Comparison of ENCODE assay signal across 26 cellular contexts in the genomic region with DNA sequence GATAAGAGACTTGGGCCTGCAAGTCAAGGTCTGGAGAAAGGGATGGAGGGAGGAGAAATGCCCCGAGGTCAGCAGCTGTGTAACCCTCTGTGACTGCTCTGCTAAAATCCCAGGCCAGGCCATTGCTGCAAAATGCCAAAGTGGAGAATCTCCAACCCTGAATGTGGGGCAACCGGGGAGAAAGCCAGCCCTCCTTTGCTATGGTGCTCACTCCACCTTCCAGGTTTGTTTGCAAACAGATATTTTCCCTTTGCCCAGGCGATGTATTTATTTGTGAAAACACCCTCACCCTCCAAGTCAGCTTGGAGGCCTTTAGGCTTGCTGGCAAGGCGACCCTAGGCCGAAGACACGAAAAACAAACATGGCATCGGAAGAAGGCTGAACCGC. TPM values are rescaled to one million over a fixed set of nuclear protein-coding genes. Genes with fewer than 3 reads are reported as not detected.
DNase-seq lines count a peak whose midpoint lies in the region; FAIRE-seq and TF ChIP-seq lines count a peak whose summit lies in the region.
"Had no signal": no experiment of that assay in that cellular context is flagged by ENCODE, and none has a peak within 500 bp of the region (broad histone marks: within the 10 kb centered on the region; RNA-seq: fewer than 3 reads in every experiment).

No MANE protein-coding gene starts in this region.

- no peak overlapping the region for H3K18ac ChIP-seq in mesenchymal stem cell (ENCODE audit: low read depth in 1 of 2, low read length in 2 of 2)

- TF ChIP-seq EP300 in esophagus muscularis mucosa (IDR thresholded peaks at IDR 0.05): no peak

- WGBS in esophagus muscularis mucosa: 32% methylated on average over 7 of the region's 8 CpGs
- WGBS in mesenchymal stem cell: 14% methylated on average over 8 of the region's 8 CpGs

- no peak overlapping the region for H3K4ac ChIP-seq in mesenchymal stem cell (ENCODE audit: low read depth in 1 of 2, low read length in 2 of 2)

- no peaks in the 10 kb centered on the region for H3K36me3 ChIP-seq in esophagus muscularis mucosa
- H3K36me3 ChIP-seq in mesenchymal stem cell (ENCODE audit: control insufficient read depth in 1 of 2, insufficient read depth in 2 of 2, low read depth in 1 of 2, low read length in 2 of 2): peaks cover 0 to 3% of the 10 kb centered on the region in 2 experiments
- H3K36me3 ChIP-seq in uterus: no peaks in the 10 kb centered on the region

- DNase-seq in AG04450 (ENCODE audit: low read depth, low spot score) (no peak), ELR (ENCODE audit: low read depth) (peak; percentile 32), esophagus muscularis mucosa (ENCODE audit: extremely low spot score) (no peak), mesenchymal stem cell (no peak), urothelium cell line (ENCODE audit: low spot score) (no peak), uterus (no peak), DMS114 treated with DMSO at 0.1 percent for 48 hours (lab: John Stamatoyannopoulos, UW; ENCODE audit: unreplicated experiment) (no peak)
- no peak for DNase-seq in activated CD4-positive, CD25-positive, alpha-beta regulatory T cell treated with anti-CD3 and anti-CD28 coated beads, Interleukin-2, amount 50 U/mL, for 72 hours
- DNase-seq: activated B cell treated with CpG ODN at 0.5 μM for 24 hours; activated CD4-positive, alpha-beta memory T cell treated with anti-CD3 and anti-CD28 coated beads, Interleukin-2, amount 10 ng/mL, durations not matched to agents 7 days and 5 days; activated naive CD4-positive, alpha-beta T cell treated with anti-CD3 and anti-CD28 coated beads for 36 hours; aorta; CD4-positive, alpha-beta T cell; DMS153; effector CD4-positive, alpha-beta T cell; H9; naive B cell; NCI-H1092 treated with DMSO at 0.1 percent for 48 hours; NCI-H2029 treated with DMSO at 0.1 percent for 48 hours; NCI-H446 had no signal

- no peak overlapping the region for H2BK120ac ChIP-seq in mesenchymal stem cell (ENCODE audit: low read depth, low read length)

- H2AK5ac ChIP-seq in mesenchymal stem cell (ENCODE audit: low read length, severe bottlenecking): no peak overlapping the region

- no peak overlapping the region for H3K23ac ChIP-seq in mesenchymal stem cell (ENCODE audit: low read length in 2 of 2)

- H4K91ac ChIP-seq in mesenchymal stem cell (ENCODE audit: low read length): no peak overlapping the region

- H2BK15ac ChIP-seq in mesenchymal stem cell (ENCODE audit: low read depth, poor library complexity, severe bottlenecking): no peak overlapping the region

- H3K9me3 ChIP-seq in AG04450 (ENCODE audit: control insufficient read depth, insufficient read depth, low read length): no peaks in the 10 kb centered on the region; the same call in 1 of the 2 replicates
- no peaks in the 10 kb centered on the region for H3K9me3 ChIP-seq in esophagus muscularis mucosa
- H3K9me3 ChIP-seq in mesenchymal stem cell (ENCODE audit: control insufficient read depth, low read length): no peaks in the 10 kb centered on the region
- H3K9me3 ChIP-seq in uterus: no peaks in the 10 kb centered on the region

- POLR2A ChIA-PET in AG04450 (lab: Yijun Ruan, JAX): interaction anchor here (1.7 kb wide), 1 partner anchor 18 kb away, joined by 7 read pairs; no protein-coding TSS in a partner anchor

- H3K27me3 ChIP-seq in AG04450 (ENCODE audit: control insufficient read depth, insufficient read depth, low read length) (no peaks in the 10 kb centered on the region), esophagus muscularis mucosa (peaks cover 0 to 41% (median 2%) of the 10 kb centered on the region in 4 donors), mesenchymal stem cell (ENCODE audit: control insufficient read depth in 1 of 2, insufficient read depth in 1 of 2, low read length in 2 of 2) (peaks cover 3 to 100% of the 10 kb centered on the region in 2 experiments), uterus (peaks cover 7 to 98% of the 10 kb centered on the region in 2 donors)

- peak overlapping the region; percentile 93 for H3K9ac ChIP-seq in mesenchymal stem cell (ENCODE audit: low read length)

- H2BK5ac ChIP-seq in mesenchymal stem cell (ENCODE audit: low read depth, low read length, poor library complexity, severe bottlenecking): no peak overlapping the region

- no peak overlapping the region for H3K4me2 ChIP-seq in mesenchymal stem cell (ENCODE audit: low read length, poor library complexity, severe bottlenecking)

- CTCF ChIA-PET in AG04450 (lab: Charles Lee): interaction anchor here (1.0 to 1.5 kb wide), 3 partner anchors 18 to 102 kb away, joined by 3 to 4 read pairs (median 3); no protein-coding TSS in a partner anchor

- no peak overlapping the region for H4K8ac ChIP-seq in mesenchymal stem cell (ENCODE audit: low read length)

- H3K4me1 ChIP-seq in esophagus muscularis mucosa (peaks cover 3 to 47% (median 31%) of the 10 kb centered on the region in 4 donors), mesenchymal stem cell (ENCODE audit: control insufficient read depth, insufficient read depth, low read depth, low read length) (peaks cover 10% of the 10 kb centered on the region), uterus (peaks cover 0 to 16% of the 10 kb centered on the region in 2 donors)

- no peak overlapping the region for H2BK12ac ChIP-seq in mesenchymal stem cell (ENCODE audit: low read length in 2 of 2)

- H3K27ac ChIP-seq in AG04450 (ENCODE audit: low read depth, low read length) (peak overlapping the region; percentile 94), esophagus muscularis mucosa (replicated peaks in 1 of 4) (peak overlapping the region; percentile 90 to 95 (median 92)), mesenchymal stem cell (ENCODE audit: low read length, poor library complexity, severe bottlenecking) (no peak overlapping the region), uterus (no peak overlapping the region)
- H3K27ac ChIP-seq: SK-N-MC had no signal

- H3K4me3 ChIP-seq in AG04450 (ENCODE audit: low read depth, low read length) (peak overlapping the region; percentile 83), esophagus muscularis mucosa (peak overlapping the region; percentile 58 to 70 (median 62)), mesenchymal stem cell (ENCODE audit: insufficient read depth in 1 of 2, low read depth in 1 of 2, low read length in 2 of 2) (peak overlapping the region in 1 of 2 experiments; percentile 88), uterus (no peak overlapping the region)
- H3K4me3 ChIP-seq: SK-N-MC had no signal

- H3K79me1 ChIP-seq in mesenchymal stem cell (replicated peaks; ENCODE audit: low read length, poor library complexity, severe bottlenecking): no peaks in the 10 kb centered on the region

- no peak overlapping the region for H3K14ac ChIP-seq in mesenchymal stem cell (ENCODE audit: low read length in 2 of 2)

- intact Hi-C loops in esophagus muscularis mucosa (cut with DNase I) (no loop called here), uterus (cut with DNase I; ENCODE audit: low total_unique reads) (no loop called here)

- no peak for FAIRE-seq in urothelium cell line (lab: Jason Lieb, UNC)
- FAIRE-seq: GM12892, RCC 7860 had no signal

- TF ChIP-seq POLR2A in esophagus muscularis mucosa (IDR thresholded peaks at IDR 0.05; ENCODE audit: low read depth) (no peak), uterus (IDR thresholded peaks at IDR 0.05) (no peak)

- H2AFZ ChIP-seq in mesenchymal stem cell (ENCODE audit: low read depth, low read length): no peak overlapping the region

- TF ChIP-seq CTCF in AG04450 (IDR thresholded peaks at IDR 0.05; ENCODE audit: low read depth, low read length): 0 out of 2 replicates have a peak, but pooled peaks have one; percentile 1
- TF ChIP-seq CTCF in esophagus muscularis mucosa (IDR thresholded peaks at IDR 0.05): no peak
- TF ChIP-seq CTCF in uterus (IDR thresholded peaks at IDR 0.05): no peak

RNA-seq across cellular contexts. Expression of a gene that starts 1.1 kb away (rescaled TPM):
- polyA plus RNA-seq in AG04450 (2011; rRNA removed): 14.2 and 16.8 TPM in 2 replicates
- 26.3 and 27.1 TPM in 2 replicates for polyA minus RNA-seq in AG04450 (2011; rRNA and poly(A)+ RNA removed)
- 10 to 100 TPM; 20.4 to 34.5 (median 26.2) TPM for total RNA-seq in esophagus muscularis mucosa
- not detected for polyA plus RNA-seq in mesenchymal stem cell (2013, experiment 1 of 2)
- polyA plus RNA-seq in mesenchymal stem cell (2013, experiment 2 of 2): not detected
- total RNA-seq in uterus: not detected
- total RNA-seq: activated B cell treated with CpG ODN at 0.5 μM for 24 hours; activated CD4-positive, alpha-beta memory T cell treated with anti-CD3 and anti-CD28 coated beads, Interleukin-2, amount 10 ng/mL, durations not matched to agents 7 days and 5 days; activated naive CD4-positive, alpha-beta T cell treated with anti-CD3 and anti-CD28 coated beads for 36 hours; CD4-positive, alpha-beta T cell; cerebellum; H9; omental fat pad; renal cortical epithelial cell had no signal

Comparison
In these comparisons a context has a peak if more than half of its experiments do, and no peak if none do; other contexts are left out.
1. H3K27ac ChIP-seq: peak in AG04450 (single experiment) and esophagus muscularis mucosa (4 of 4); none in mesenchymal stem cell (single experiment) and uterus (0 of 2).
2. H3K4me3 ChIP-seq: peak in AG04450 (single experiment) and esophagus muscularis mucosa (4 of 4); none in uterus (0 of 2).
3. RNA of a gene that starts 1.1 kb away (total RNA-seq): 20.4 to 34.5 TPM in esophagus muscularis mucosa; not detected in uterus; every median in the first group is over 10 times any median in the second.